ENCODE assay signal across 1 cellular context in genomic region chr10:24483701-24484100, GRCh38.
TF ChIP-seq lines count a peak whose summit lies in the region.

No MANE protein-coding gene starts in this region.

TF ChIP-seq in GM23338, 12 proteins besides CTCF, POLR2A, EP300 and RAD21 (continued from another document):
- TF ChIP-seq ETS1 (IDR thresholded peaks at IDR 0.05) (no peak), EZH2phosphoT487 (IDR thresholded peaks at IDR 0.05; ENCODE audit: unreplicated experiment) (no peak), ZNF114 (CRISPR knock-in tag; IDR thresholded peaks at IDR 0.05) (no peak), NANOG (IDR thresholded peaks at IDR 0.05; ENCODE audit: borderline replicate concordance) (no peak), STAT1 (IDR thresholded peaks at IDR 0.05; ENCODE audit: unreplicated experiment) (no peak), JUNB (IDR thresholded peaks at IDR 0.05; ENCODE audit: unreplicated experiment) (no peak), EZH2 (IDR thresholded peaks at IDR 0.05; ENCODE audit: low read depth, unreplicated experiment) (no peak), REST (IDR thresholded peaks at IDR 0.05; ENCODE audit: unreplicated experiment) (no peak), POLR2AphosphoS5 (IDR thresholded peaks at IDR 0.05; ENCODE audit: low read depth) (no peak)
TF ChIP-seq in GM23338: peak in this region for 0.
